ENCODE assay signal across 17 cellular contexts in genomic region chr1:83574749-83575148, GRCh38.
"Had no signal": no experiment of that assay in that cellular context is flagged by ENCODE, and none has a peak within 500 bp of the region (broad histone marks: within the 10 kb centered on the region; RNA-seq: fewer than 3 reads in every experiment).

No MANE protein-coding gene starts in this region.

- H3K9me3 ChIP-seq: esophagus squamous epithelium, lower lobe of right lung, spleen, testis had no signal

- H3K36me3 ChIP-seq: cardiac muscle cell, esophagus squamous epithelium, lower lobe of right lung, spleen had no signal

- H3K4me3 ChIP-seq: cardiac muscle cell, esophagus squamous epithelium, lower lobe of right lung, spleen, testis had no signal

- H3K27ac ChIP-seq: cardiac muscle cell, esophagus squamous epithelium, lower lobe of right lung, spleen, testis had no signal

- ATAC-seq: left cardiac atrium; lower lobe of right lung; natural killer cell treated with Interleukin-12 subunit alpha and Interleukin-12 subunit beta and Interleukin-15 and Interleukin-18, amount 100 ng/mL, for 72 hours; stimulated activated memory B cell treated with anti-CD40 and anti-IgM and Interleukin-4, amounts not matched to agents 10 μg/mL and 1 μg/mL and 100 μg/mL, for 72 hours had no signal

- FAIRE-seq: endothelial cell of umbilical vein had no signal

- DNase-seq: activated B cell treated with CpG ODN at 0.5 μM for 24 hours; activated CD4-positive, alpha-beta memory T cell treated with anti-CD3 and anti-CD28 coated beads for 36 hours; activated CD4-positive, alpha-beta T cell treated with anti-CD3 and anti-CD28 coated beads for 4 hours; activated T-cell treated with anti-CD3 and anti-CD28 coated beads for 4 hours; effector CD8-positive, alpha-beta T cell; esophagus squamous epithelium; left cardiac atrium; lower lobe of right lung; occipital lobe; retina; spleen; stimulated activated CD4-positive, alpha-beta T cell treated with anti-CD3 and anti-CD28 coated beads, Interleukin-4, amount 100 ng/mL, for 4 hours; testis had no signal

- H3K4me1 ChIP-seq: esophagus squamous epithelium, lower lobe of right lung, spleen, testis had no signal

- H3K27me3 ChIP-seq: cardiac muscle cell, esophagus squamous epithelium, spleen, testis had no signal
